In the genomic region with DNA sequence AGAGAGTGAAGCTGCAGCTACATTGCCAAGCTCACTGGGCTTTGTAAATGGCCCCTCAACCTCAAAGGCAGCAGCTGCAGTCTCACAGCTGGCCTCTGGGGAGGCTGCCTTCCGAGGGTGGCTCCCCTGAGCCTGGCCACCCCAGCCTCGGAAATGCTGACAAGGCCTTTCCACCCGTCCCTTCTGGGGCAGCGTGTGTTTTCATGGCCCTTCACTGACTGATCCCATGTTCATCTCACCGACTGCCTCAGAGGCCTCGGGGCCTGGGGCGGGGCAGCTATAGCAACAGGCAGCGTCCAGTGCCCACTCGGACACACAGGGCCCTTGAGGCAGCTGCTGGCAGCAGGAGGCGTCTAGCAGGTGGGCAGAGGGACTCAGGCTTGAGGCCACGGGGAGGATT, we compare ENCODE assay signal across 21 cellular contexts.
DNase-seq lines count a peak whose midpoint lies in the region; ATAC-seq and TF ChIP-seq lines count a peak whose summit lies in the region.
"Had no signal": no experiment of that assay in that cellular context is flagged by ENCODE, and none has a peak within 500 bp of the region (broad histone marks: within the 10 kb centered on the region; RNA-seq: fewer than 3 reads in every experiment).

No MANE protein-coding gene starts in this region.

- H3K4me3 ChIP-seq in WERI-Rb-1 (ENCODE audit: low read depth, low read length): no peak overlapping the region
- no peak overlapping the region for H3K4me3 ChIP-seq in lower lobe of right lung
- no peak overlapping the region for H3K4me3 ChIP-seq in spleen
- H3K4me3 ChIP-seq: MG63, thyroid gland had no signal

- no peaks in the 10 kb centered on the region for H3K4me1 ChIP-seq in lower lobe of right lung
- no peaks in the 10 kb centered on the region for H3K4me1 ChIP-seq in spleen
- H3K4me1 ChIP-seq: thyroid gland had no signal

- peak; percentile 22; the same call in 1 of the 2 replicates for TF ChIP-seq CTCF in WERI-Rb-1 (IDR thresholded peaks at IDR 0.05; ENCODE audit: low read depth, low read length)
- TF ChIP-seq CTCF in lower lobe of right lung (IDR thresholded peaks at IDR 0.05): no peak
- TF ChIP-seq CTCF in spleen (IDR thresholded peaks at IDR 0.05 in 8 of 11, conservative IDR thresholded peaks at IDR 0.05 in 3 of 11): no peak

- DNase-seq in NCI-H524 (lab: John Stamatoyannopoulos, UW): peak; percentile 37 to 56
- no peak for DNase-seq in NCI-H524 treated with DMSO at 0.1 percent for 48 hours (lab: John Stamatoyannopoulos, UW)
- no peak for DNase-seq in WERI-Rb-1
- DNase-seq in lower lobe of right lung: peak; percentile 29
- peak; percentile 62 for DNase-seq in spleen
- no peak for DNase-seq in activated gamma-delta T cell treated with Interleukin-2 at 50 U/mL for 16 hours
- DNase-seq: activated B cell treated with CpG ODN at 0.5 μM for 24 hours; caudate nucleus; effector CD4-positive, alpha-beta T cell; GDM1; GOT3; head of caudate nucleus; MG63; naive B cell; NCI-H1694 treated with DMSO at 0.1 percent for 48 hours; NCI-H2227 treated with DMSO at 0.1 percent for 48 hours; T-helper 2 cell; thyroid gland had no signal

- H3K27me3 ChIP-seq in WERI-Rb-1 (ENCODE audit: insufficient read depth, low read depth, severe bottlenecking) (no peaks in the 10 kb centered on the region), lower lobe of right lung (ENCODE audit: low read depth) (peaks cover 4% of the 10 kb centered on the region), spleen (replicated peaks in 1 of 7) (peaks cover 0 to 4% (median 0%) of the 10 kb centered on the region in 7 donors)
- H3K27me3 ChIP-seq: MG63, thyroid gland had no signal

- H3K27ac ChIP-seq in WERI-Rb-1: no peak overlapping the region
- H3K27ac ChIP-seq in lower lobe of right lung: no peak overlapping the region
- H3K27ac ChIP-seq in spleen: no peak overlapping the region
- H3K27ac ChIP-seq: C4-2B, thyroid gland had no signal

- TF ChIP-seq POLR2A in spleen (IDR thresholded peaks at IDR 0.05): no peak
- no peak for TF ChIP-seq POLR2A in GM18505 (IDR thresholded peaks at IDR 0.05; ENCODE audit: borderline replicate concordance, extremely low read depth, insufficient read depth, insufficient read length)

- WGBS in spleen, 5 donors: 80 to 90% (median 87%) methylated on average over 11 of the region's 11 CpGs

- intact Hi-C loops in lower lobe of right lung (cut with DNase I) (no loop called here), spleen (cut with DNase I; ENCODE audit: low total_unique reads) (no loop called here)

- no peaks in the 10 kb centered on the region for H3K9me3 ChIP-seq in WERI-Rb-1 (ENCODE audit: severe bottlenecking)
- H3K9me3 ChIP-seq in lower lobe of right lung: no peaks in the 10 kb centered on the region
- no peaks in the 10 kb centered on the region for H3K9me3 ChIP-seq in spleen
- H3K9me3 ChIP-seq: MG63, thyroid gland had no signal

- ATAC-seq in lower lobe of right lung: no peak
- ATAC-seq in GM18519 (IDR thresholded peaks at IDR 0.05; ENCODE audit: low FRiP score, unreplicated experiment): no peak
- no peak for ATAC-seq in GM18505 (IDR thresholded peaks at IDR 0.05; ENCODE audit: unreplicated experiment)

- no peaks in the 10 kb centered on the region for H3K36me3 ChIP-seq in WERI-Rb-1
- H3K36me3 ChIP-seq in lower lobe of right lung: no peaks in the 10 kb centered on the region
- H3K36me3 ChIP-seq in spleen: no peaks in the 10 kb centered on the region
- H3K36me3 ChIP-seq: MG63, thyroid gland had no signal

Comparison
In these comparisons a context has a peak if more than half of its experiments do, and no peak if none do; other contexts are left out.
1. DNase-seq: peak in NCI-H524 (2 of 2), lower lobe of right lung (single experiment) and spleen (single experiment); none in NCI-H524 treated with DMSO at 0.1 percent for 48 hours (single experiment), WERI-Rb-1 (single experiment) and activated gamma-delta T cell treated with Interleukin-2 at 50 U/mL for 16 hours (single experiment).